ENCODE assay signal across 8 cellular contexts in genomic region chr6:42453027-42453648, GRCh38. TPM values are rescaled to one million over a fixed set of nuclear protein-coding genes. Genes with fewer than 3 reads are reported as not detected.
DNase-seq lines count a peak whose midpoint lies in the region; ATAC-seq and TF ChIP-seq lines count a peak whose summit lies in the region.

No MANE protein-coding gene starts in this region.

- peak overlapping the region in 2 of 3 experiments; percentile 83 to 97; a peak in 4 of 7 replicates for H3K27ac Mint-ChIP-seq in H9

- peak overlapping the region; percentile 93 for H3K4me3 ChIP-seq in DOHH2 (ENCODE audit: low read length)
- H3K4me3 ChIP-seq in left ventricle myocardium inferior = peak overlapping the region; percentile 79
- H3K4me3 ChIP-seq in psoas muscle = peak overlapping the region; percentile 76

- H4K20me1 ChIP-seq in DOHH2 (ENCODE audit: control insufficient read depth, insufficient read depth, low read depth, low read length) = peaks cover 14% of the 10 kb centered on the region; the same call in 1 of the 2 replicates
- no peaks in the 10 kb centered on the region for H4K20me1 ChIP-seq in H9 (ENCODE audit: control insufficient read depth, insufficient read depth, insufficient read length)

- no peaks in the 10 kb centered on the region for H3K9me2 ChIP-seq in DOHH2 (replicated peaks; ENCODE audit: control insufficient read depth, low read length)

- H3K4me1 ChIP-seq in DOHH2 (ENCODE audit: control insufficient read depth, low read length) (peaks cover 40% of the 10 kb centered on the region), H9 (ENCODE audit: insufficient read depth, low read length) (peaks cover 3% of the 10 kb centered on the region), left ventricle myocardium inferior (peaks cover 59% of the 10 kb centered on the region), psoas muscle (no peaks in the 10 kb centered on the region)

- H3K27me3 ChIP-seq in DOHH2 (ENCODE audit: control insufficient read depth, low read length) (no peaks in the 10 kb centered on the region; the same call in 1 of the 2 replicates), H9 (ENCODE audit: insufficient read depth, low read length) (no peaks in the 10 kb centered on the region), left ventricle myocardium inferior (ENCODE audit: low read depth) (no peaks in the 10 kb centered on the region), psoas muscle (ENCODE audit: insufficient read depth in 3 of 3, low read length in 2 of 3) (no peaks in the 10 kb centered on the region)

- no peak overlapping the region for H2BK120ac ChIP-seq in H9 (ENCODE audit: low read depth, low read length, poor library complexity, severe bottlenecking)

- H3K4me1 Mint-ChIP-seq in H9 = peaks cover 42 to 50% of the 10 kb centered on the region in 2 experiments

- H4K8ac ChIP-seq in H9 (replicated peaks; ENCODE audit: insufficient read length, low read depth, low read length) = no peak overlapping the region

- peaks cover 4% of the 10 kb centered on the region for H3K27me3 Mint-ChIP-seq in H9 (ENCODE audit: low read depth)

- peak overlapping the region; percentile 98 to 99 for H3K4me3 Mint-ChIP-seq in H9

- peaks cover 34% of the 10 kb centered on the region for H3K79me2 ChIP-seq in DOHH2 (ENCODE audit: control insufficient read depth, low read length)
- peaks cover 13% of the 10 kb centered on the region for H3K79me2 ChIP-seq in H9 (ENCODE audit: insufficient read depth, low read length)

- no peak overlapping the region; the same call in 1 of the 2 replicates for H3K14ac ChIP-seq in H9 (ENCODE audit: insufficient read depth, low read length)

- no peaks in the 10 kb centered on the region for H3K79me1 ChIP-seq in H9 (ENCODE audit: insufficient read depth, low read depth, low read length, poor library complexity, severe bottlenecking)

- no CpG with 5 or more reads among the region's 57 CpGs for WGBS in H9 (ENCODE audit: extremely low coverage, insufficient read length, low lambda C conversion rate)
- 0 to 1% (median 1%) methylated on average over 26 to 57 of the region's 57 CpGs for WGBS in psoas muscle, 3 donors

- H4K91ac ChIP-seq in H9 (ENCODE audit: insufficient read length, low read depth, low read length) = no peak overlapping the region

- H3K27ac ChIP-seq in DOHH2 (ENCODE audit: low read depth, low read length) (peak overlapping the region; percentile 86), H9 (ENCODE audit: insufficient read length, low read depth, low read length) (no peak overlapping the region), left ventricle myocardium inferior (replicated peaks) (peak overlapping the region; percentile 92), psoas muscle (peak overlapping the region; percentile 65)

- no peaks in the 10 kb centered on the region for H3K9me3 ChIP-seq in DOHH2 (ENCODE audit: control insufficient read depth, insufficient read depth, low read length)
- H3K9me3 ChIP-seq in H9 (ENCODE audit: control insufficient read depth, low read depth, low read length) = no peaks in the 10 kb centered on the region
- H3K9me3 ChIP-seq in left ventricle myocardium inferior (replicated peaks) = no peaks in the 10 kb centered on the region
- H3K9me3 ChIP-seq in psoas muscle = no peaks in the 10 kb centered on the region

- peaks cover 15% of the 10 kb centered on the region for H3F3A ChIP-seq in DOHH2 (ENCODE audit: control insufficient read depth, insufficient read depth)

- H2BK5ac ChIP-seq in H9 (ENCODE audit: insufficient read length, low read length) = no peak overlapping the region

- TF ChIP-seq CTCF in DOHH2 (IDR thresholded peaks at IDR 0.05; ENCODE audit: low read depth, low read length, poor library complexity, severe bottlenecking) (no peak), H9 (conservative IDR thresholded peaks at IDR 0.05) (no peak), left ventricle myocardium inferior (IDR thresholded peaks at IDR 0.05; ENCODE audit: borderline replicate concordance) (peak; percentile 10), psoas muscle (IDR thresholded peaks at IDR 0.05) (no peak)

- intact Hi-C loops in left ventricle myocardium inferior (cut with micrococcal nuclease) (loop anchor here (10.0 kb wide), 2 partner anchors 92 to 198 kb away; no protein-coding TSS in a partner anchor), psoas muscle (cut with DNase I) (loop anchor here in 1 of 2 donors (5.0 kb wide), 1 partner anchor 79 kb away; no protein-coding TSS in a partner anchor)

- H3K56ac ChIP-seq in H9 (ENCODE audit: insufficient read length, low read depth, low read length) = no peak overlapping the region

- no peaks in the 10 kb centered on the region for H3K9me3 Mint-ChIP-seq in H9

- H3T11ph ChIP-seq in H9 (ENCODE audit: low read length) = no peak overlapping the region

- no peak overlapping the region for H3K9ac ChIP-seq in H9 (ENCODE audit: extremely low read depth, insufficient read length, low read length)

- H3K36me3 ChIP-seq in DOHH2 (ENCODE audit: control insufficient read depth, low read length) (peaks cover 31% of the 10 kb centered on the region), left ventricle myocardium inferior (no peaks in the 10 kb centered on the region), psoas muscle (ENCODE audit: insufficient read depth in 1 of 2, low read depth in 1 of 2) (no peaks in the 10 kb centered on the region)

- no peak overlapping the region for H2BK15ac ChIP-seq in H9 (ENCODE audit: low read depth, low read length)

- H3K18ac ChIP-seq in H9 (ENCODE audit: insufficient read length, low read depth, low read length) = peak overlapping the region; percentile 53

- peaks cover 40% of the 10 kb centered on the region for H3K23me2 ChIP-seq in H9 (ENCODE audit: insufficient read length, low read depth, low read length, poor library complexity, severe bottlenecking)

- H4K5ac ChIP-seq in H9 (ENCODE audit: insufficient read length, low read depth, low read length) = no peak overlapping the region

- H2AK5ac ChIP-seq in H9 (ENCODE audit: insufficient read length, low read length) = no peak overlapping the region

- DNase-seq in H9 = peak; percentile 93
- DNase-seq in NCI-H1105 treated with DMSO at 0.1 percent for 48 hours (lab: John Stamatoyannopoulos, UW) = peak; percentile 97
- peak; percentile 39 to 58 for DNase-seq in SW 1271 (lab: John Stamatoyannopoulos, UW)
- DNase-seq in amniotic stem cell (lab: John Stamatoyannopoulos, UW) = peak; percentile 81
- peak; percentile 90 for DNase-seq in left ventricle myocardium inferior
- DNase-seq in psoas muscle = peak; percentile 85 to 91
- DNase-seq in cerebellar nuclear complex (lab: John Stamatoyannopoulos, UW) = no peak

- no peak overlapping the region for H3K4ac ChIP-seq in H9 (ENCODE audit: low read depth, low read length)

- H3K4me2 ChIP-seq in DOHH2 (ENCODE audit: low read length) = peak overlapping the region; percentile 97
- H3K4me2 ChIP-seq in H9 (ENCODE audit: insufficient read depth, insufficient read length, low read length) = peak overlapping the region; percentile 93

- no peak overlapping the region for H2AFZ ChIP-seq in H9 (ENCODE audit: low read length)

- no peak overlapping the region for H2BK20ac ChIP-seq in H9 (ENCODE audit: low read depth, low read length, poor library complexity, severe bottlenecking)

- H2BK12ac ChIP-seq in H9 (ENCODE audit: insufficient read length, low read depth, low read length) = no peak overlapping the region

- H3K23ac ChIP-seq in H9 (ENCODE audit: insufficient read length, low read depth, low read length) = no peak overlapping the region

- ATAC-seq in psoas muscle = peak; percentile 85 to 95 (median 92)

- peaks cover 2 to 5% (median 2%) of the 10 kb centered on the region in 3 experiments; a peak in 4 of 7 replicates for H3K36me3 Mint-ChIP-seq in H9 (ENCODE audit: insufficient read depth in 1 of 3, low read depth in 3 of 3)

RNA-seq across cellular contexts. Expression of gene TRERF1, which starts 1.4 kb away (rescaled TPM):
- total RNA-seq in H9 (2021) (18.0 and 19.7 TPM in 2 replicates), left ventricle myocardium inferior (1.4 TPM), psoas muscle (under 1 TPM; 0.34 to 0.99 (median 0.62) TPM)
- polyA plus RNA-seq in psoas muscle = under 1 TPM; 0.21 to 0.44 (median 0.33) TPM

Comparison
In these comparisons a context has a peak if more than half of its experiments do, and no peak if none do; other contexts are left out.
1. DNase-seq: peak in H9 (single experiment), NCI-H1105 treated with DMSO at 0.1 percent for 48 hours (single experiment), SW 1271 (2 of 2), amniotic stem cell (single experiment), left ventricle myocardium inferior (single experiment) and psoas muscle (2 of 2); none in cerebellar nuclear complex (0 of 2).
2. Peak in every context shown above with its lines, with median percentiles within 50 percentile points of each other: H3K4me3 ChIP-seq.